ENCODE assay signal across 9 cellular contexts in the genomic region with DNA sequence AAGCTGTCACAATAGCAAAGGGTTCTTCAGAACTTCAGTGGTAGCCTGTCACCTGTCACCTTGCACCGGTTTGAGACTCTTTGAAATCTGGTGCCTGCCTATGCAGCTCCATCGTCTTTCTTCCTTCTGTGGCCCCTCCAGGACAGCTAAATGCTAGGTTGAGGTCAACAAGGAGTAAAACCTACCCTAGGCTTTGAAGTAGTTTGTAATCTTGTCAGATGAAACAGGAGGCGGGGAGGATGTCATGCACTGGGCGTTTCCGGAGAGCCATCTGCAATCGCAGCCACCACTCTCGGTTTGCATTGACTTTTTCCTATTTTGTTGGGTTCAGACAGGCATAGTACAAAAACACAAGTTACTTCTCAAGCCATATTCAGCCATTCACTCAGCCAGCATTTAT.
DNase-seq lines count a peak whose midpoint lies in the region; ATAC-seq, FAIRE-seq and TF ChIP-seq lines count a peak whose summit lies in the region.
"Had no signal": no experiment of that assay in that cellular context is flagged by ENCODE, and none has a peak within 500 bp of the region (broad histone marks: within the 10 kb centered on the region; RNA-seq: fewer than 3 reads in every experiment).

No MANE protein-coding gene starts in this region.

- BruUV-seq in Calu3 (replicated peaks; lab: Mats Ljungman, UMichigan), result no TSS peak

- H3K27me3 Mint-ChIP-seq in Calu3 (ENCODE audit: unreplicated experiment), result no peaks in the 10 kb centered on the region

- no peak overlapping the region for H3K27ac ChIP-seq in foreskin keratinocyte

- peaks cover 3% of the 10 kb centered on the region for H3K36me3 ChIP-seq in iPS-15b (ENCODE audit: control insufficient read depth, insufficient read depth, low read length)
- H3K36me3 ChIP-seq: esophagus muscularis mucosa had no signal

- intact Hi-C loops in Calu3 (cut with micrococcal nuclease; ENCODE audit: unreplicated experiment), result loop anchor here (5.0 to 10.0 kb wide), 4 partner anchors 172 to 509 kb away; no protein-coding TSS in a partner anchor

- H3K36me3 Mint-ChIP-seq in Calu3 (ENCODE audit: insufficient read depth, unreplicated experiment), result no peaks in the 10 kb centered on the region

- peaks cover 8% of the 10 kb centered on the region for H3K9me3 Mint-ChIP-seq in Calu3 (ENCODE audit: low read depth, unreplicated experiment)

- no peak for DNase-seq in GM12892 (ENCODE audit: insufficient read length)
- DNase-seq in Calu3, result no peak
- DNase-seq in putamen (ENCODE audit: low spot score), result no peak
- no peak for DNase-seq in foreskin keratinocyte

- no peak for TF ChIP-seq CTCF in Calu3 (IDR thresholded peaks at IDR 0.05; ENCODE audit: unreplicated experiment)
- TF ChIP-seq CTCF in foreskin keratinocyte (conservative IDR thresholded peaks at IDR 0.05), result no peak

- H3K4me1 Mint-ChIP-seq in Calu3 (ENCODE audit: low read depth, unreplicated experiment), result peaks cover 14% of the 10 kb centered on the region

- peaks cover 15% of the 10 kb centered on the region for H3K9me3 ChIP-seq in iPS-15b (ENCODE audit: control insufficient read depth, insufficient read depth, low read length)

- peak; percentile 42 for ATAC-seq in GM21390 (IDR thresholded peaks at IDR 0.05; ENCODE audit: unreplicated experiment)
- peak; percentile 34 for ATAC-seq in HG03521 (IDR thresholded peaks at IDR 0.05; ENCODE audit: unreplicated experiment)
- ATAC-seq in HG02970 (IDR thresholded peaks at IDR 0.05; ENCODE audit: low FRiP score, unreplicated experiment), result no peak
- no peak for ATAC-seq in foreskin keratinocyte

- H3K4me1 ChIP-seq in iPS-15b (ENCODE audit: control insufficient read depth, insufficient read depth, low read length), result peaks cover 7% of the 10 kb centered on the region
- H3K4me1 ChIP-seq in foreskin keratinocyte, result no peaks in the 10 kb centered on the region

- CTCF ChIA-PET in Calu3 (lab: Charles Lee), result interaction anchor here (0.7 to 2.0 kb wide), 7 partner anchors 10 to 854 kb away, joined by 3 to 14 read pairs (median 4); a partner anchor contains a TSS

- H3K9ac ChIP-seq in iPS-15b (ENCODE audit: low read depth, low read length), result peak overlapping the region; percentile 32

- H3K27ac Mint-ChIP-seq in Calu3 (ENCODE audit: unreplicated experiment), result no peak overlapping the region

- H3K4me3 ChIP-seq in iPS-15b (ENCODE audit: low read depth, low read length), result no peak overlapping the region

- FAIRE-seq in GM12892 (lab: Jason Lieb, UNC), result peak; percentile 86

- H3K27me3 ChIP-seq in iPS-15b (ENCODE audit: control insufficient read depth, insufficient read depth, low read length), result no peaks in the 10 kb centered on the region
- peaks cover 5% of the 10 kb centered on the region for H3K27me3 ChIP-seq in foreskin keratinocyte
- H3K27me3 ChIP-seq: esophagus muscularis mucosa had no signal

- no peak overlapping the region for H3K4me3 Mint-ChIP-seq in Calu3 (ENCODE audit: low read depth, unreplicated experiment)

- no peak for TF ChIP-seq POLR2A in GM12892 (IDR thresholded peaks at IDR 0.05; ENCODE audit: low read depth, low read length)

Comparison
In these comparisons a context has a peak if more than half of its experiments do, and no peak if none do; other contexts are left out.
1. ATAC-seq: peak in GM21390 (single experiment) and HG03521 (single experiment); none in HG02970 (single experiment) and foreskin keratinocyte (single experiment).